In the genomic region with DNA sequence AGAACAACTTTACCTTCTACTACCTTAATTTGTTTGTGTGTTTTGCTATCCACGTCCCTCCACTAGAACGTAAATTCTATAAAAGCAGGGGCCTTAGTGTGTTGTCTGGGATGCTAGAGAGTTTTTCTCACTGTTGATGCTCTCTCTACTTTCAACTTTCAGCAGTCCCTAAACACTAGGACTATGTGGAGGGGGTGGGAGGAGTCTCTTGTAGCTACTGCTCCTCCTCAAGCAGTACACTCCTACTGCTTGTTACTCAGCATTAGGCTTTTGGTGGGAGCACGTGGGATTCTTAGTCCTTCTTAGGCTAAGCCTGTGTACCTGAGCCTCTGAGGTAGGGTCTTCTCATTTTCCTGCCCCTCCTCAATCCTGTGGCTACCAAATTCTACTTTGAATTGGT, we compare ENCODE assay signal across 27 cellular contexts. TPM values are rescaled to one million over a fixed set of nuclear protein-coding genes. Genes with fewer than 3 reads are reported as not detected.
"Had no signal": no experiment of that assay in that cellular context is flagged by ENCODE, and none has a peak within 500 bp of the region (broad histone marks: within the 10 kb centered on the region; RNA-seq: fewer than 3 reads in every experiment).

No MANE protein-coding gene starts in this region.

- H3K27ac Mint-ChIP-seq: mesothelial cell of epicardium; naive B cell; natural killer cell; progenitor cell of endocrine pancreas; stimulated activated memory B cell treated with anti-CD40 and anti-IgM and Interleukin-4, amounts not matched to agents 10 μg/mL and 1 μg/mL and 100 μg/mL, for 72 hours; stimulated activated naive CD8-positive, alpha-beta T cell treated with anti-CD3 and anti-CD28 coated beads, Interleukin-15, amount 100 ng/mL, for 72 hours had no signal

- ATAC-seq: left colon; left lung; lower lobe of right lung; right lobe of liver; stimulated activated memory B cell treated with anti-CD40 and anti-IgM and Interleukin-4, amounts not matched to agents 10 μg/mL and 1 μg/mL and 100 μg/mL, for 72 hours; stimulated activated naive CD8-positive, alpha-beta T cell treated with anti-CD3 and anti-CD28 coated beads, Interleukin-15, amount 100 ng/mL, for 72 hours had no signal

- H3K36me3 Mint-ChIP-seq: natural killer cell had no signal

- H3K4me3 ChIP-seq: hepatocyte, left lung, lower lobe of right lung, ovary, right atrium auricular region, right lobe of liver, smooth muscle cell, thyroid gland, transverse colon, upper lobe of left lung, vagina had no signal

- H3K4me1 ChIP-seq: left lung, lower lobe of right lung, right atrium auricular region, right lobe of liver, thyroid gland, transverse colon, upper lobe of left lung, vagina had no signal

- H3K27me3 ChIP-seq: hepatocyte, left lung, ovary, right atrium auricular region, right lobe of liver, thyroid gland, transverse colon, upper lobe of left lung, vagina had no signal

- H3K9me3 ChIP-seq: ovary, right lobe of liver, thyroid gland, vagina had no signal

- H3K27ac ChIP-seq: hepatocyte, left lung, lower lobe of right lung, ovary, right atrium auricular region, right lobe of liver, thyroid gland, transverse colon, upper lobe of left lung, vagina had no signal

- H3K36me3 ChIP-seq: left lung, lower lobe of right lung, ovary, right atrium auricular region, right lobe of liver, thyroid gland, transverse colon, upper lobe of left lung, vagina had no signal

- H3K4me3 Mint-ChIP-seq: mesothelial cell of epicardium; naive B cell; natural killer cell; stimulated activated memory B cell treated with anti-CD40 and anti-IgM and Interleukin-4, amounts not matched to agents 10 μg/mL and 1 μg/mL and 100 μg/mL, for 72 hours; stimulated activated naive CD8-positive, alpha-beta T cell treated with anti-CD3 and anti-CD28 coated beads, Interleukin-15, amount 100 ng/mL, for 72 hours had no signal

- H3K27me3 Mint-ChIP-seq: progenitor cell of endocrine pancreas had no signal

- H3K4me1 Mint-ChIP-seq: naive B cell; natural killer cell; stimulated activated memory B cell treated with anti-CD40 and anti-IgM and Interleukin-4, amounts not matched to agents 10 μg/mL and 1 μg/mL and 100 μg/mL, for 72 hours; stimulated activated naive CD8-positive, alpha-beta T cell treated with anti-CD3 and anti-CD28 coated beads, Interleukin-15, amount 100 ng/mL, for 72 hours had no signal

- H3K4me2 ChIP-seq: hepatocyte, smooth muscle cell had no signal

- DNase-seq: kidney; left colon; left lung; lower lobe of right lung; mammary epithelial cell; mesenchymal stem cell; naive B cell; natural killer cell; ovary; right lobe of liver; stimulated activated CD4-positive, alpha-beta T cell treated with anti-CD3 and anti-CD28 coated beads, Interleukin-1b, Interleukin-23, amount 100 ng/mL, for 48 hours; stimulated activated CD4-positive, alpha-beta T cell treated with anti-CD3 and anti-CD28 coated beads, Interleukin-2, amount 100 ng/mL, for 48 hours; stimulated activated CD4-positive, alpha-beta T cell treated with anti-CD3 and anti-CD28 coated beads, Interleukin-4, amount 100 ng/mL, for 4 hours; stimulated activated CD8-positive, alpha-beta memory T cell treated with anti-CD3 and anti-CD28 coated beads, Interleukin-4, amount 100 ng/mL, for 48 hours; stimulated activated naive CD4-positive, alpha-beta T cell treated with Interleukin-2 at 50 U/mL for 16 hours; stimulated activated naive CD8-positive, alpha-beta T cell treated with anti-CD3 and anti-CD28 coated beads, Interleukin-15, amount 100 ng/mL, for 72 hours; substantia nigra; thyroid gland; transverse colon; upper lobe of left lung had no signal

- H3K79me2 ChIP-seq: hepatocyte had no signal

- H2AFZ ChIP-seq: hepatocyte had no signal

RNA-seq across cellular contexts. Expression of a gene that starts 56.3 kb away (rescaled TPM):
- total RNA-seq: natural killer cell had no signal
- polyA plus RNA-seq: mammary epithelial cell had no signal
